In genomic region chr10:62696798-62697197, GRCh38 we compare ENCODE assay signal across 1 cellular context.
TF ChIP-seq lines count a peak whose summit lies in the region.

No MANE protein-coding gene starts in this region.

TF ChIP-seq in HepG2, 621 proteins besides CTCF, POLR2A, EP300 and RAD21 (continued from another document):
- TF ChIP-seq HNF1A (IDR thresholded peaks at IDR 0.05; ENCODE audit: low read depth), result no peak
- no peak for TF ChIP-seq HNF1A (CRISPR knock-in tag; IDR thresholded peaks at IDR 0.05; ENCODE audit: borderline replicate concordance)
- no peak for TF ChIP-seq SNAPC2 (CRISPR knock-in tag; IDR thresholded peaks at IDR 0.05)
- TF ChIP-seq ZNF205 (CRISPR knock-in tag; IDR thresholded peaks at IDR 0.05), result no peak
- TF ChIP-seq ZNF367 (CRISPR knock-in tag; IDR thresholded peaks at IDR 0.05; ENCODE audit: borderline replicate concordance), result no peak
- TF ChIP-seq NFIB (CRISPR knock-in tag; IDR thresholded peaks at IDR 0.05; ENCODE audit: borderline replicate concordance), result no peak
- no peak for TF ChIP-seq ZNF574 (CRISPR knock-in tag; IDR thresholded peaks at IDR 0.05)
- TF ChIP-seq MEIS2 (CRISPR knock-in tag; IDR thresholded peaks at IDR 0.05), result no peak
- no peak for TF ChIP-seq NR1H2 (CRISPR knock-in tag; IDR thresholded peaks at IDR 0.05; ENCODE audit: borderline replicate concordance, low read depth)
- TF ChIP-seq ZNF543 (CRISPR knock-in tag; IDR thresholded peaks at IDR 0.05), result no peak
- TF ChIP-seq THAP8 (CRISPR knock-in tag; IDR thresholded peaks at IDR 0.05; ENCODE audit: borderline replicate concordance), result no peak
- no peak for TF ChIP-seq ZNF225 (CRISPR knock-in tag; IDR thresholded peaks at IDR 0.05)
- no peak for TF ChIP-seq ZZZ3 (CRISPR knock-in tag; IDR thresholded peaks at IDR 0.05; ENCODE audit: borderline replicate concordance)
- no peak for TF ChIP-seq PRMT3 (CRISPR knock-in tag; IDR thresholded peaks at IDR 0.05; ENCODE audit: borderline replicate concordance, low read depth)
- no peak for TF ChIP-seq CEBPB (IDR thresholded peaks at IDR 0.05; ENCODE audit: borderline replicate concordance, low read depth, low read length)
- no peak for TF ChIP-seq ATAD3A (CRISPR knock-in tag; IDR thresholded peaks at IDR 0.05)
- TF ChIP-seq BCLAF1 (IDR thresholded peaks at IDR 0.05), result no peak
- TF ChIP-seq GABPB1 (CRISPR knock-in tag; IDR thresholded peaks at IDR 0.05), result no peak
